Comparison of ENCODE assay signal across 22 cellular contexts in the genomic region with DNA sequence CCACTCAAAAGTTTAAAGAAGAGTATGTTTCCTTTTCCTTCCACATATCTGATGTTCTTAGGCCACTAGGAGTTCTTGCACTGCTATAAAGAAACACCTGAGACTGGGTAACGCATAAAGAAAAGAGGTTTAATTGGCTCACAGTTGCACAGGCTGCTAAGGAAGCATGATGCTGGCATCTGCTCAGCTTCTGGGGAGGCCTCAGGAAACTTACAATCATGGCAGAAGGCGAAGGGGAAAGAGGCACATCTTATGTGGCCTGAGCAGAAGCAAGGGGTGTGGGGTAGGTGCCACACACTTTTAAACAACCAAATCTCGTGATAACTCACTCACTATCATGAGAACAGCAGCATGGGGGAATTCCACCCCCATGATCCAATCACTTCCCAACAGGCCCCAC.
"Had no signal": no experiment of that assay in that cellular context is flagged by ENCODE, and none has a peak within 500 bp of the region (broad histone marks: within the 10 kb centered on the region; RNA-seq: fewer than 3 reads in every experiment).

No MANE protein-coding gene starts in this region.

- H3K9me3 ChIP-seq: Peyer's patch, SJCRH30 had no signal

- H3K27me3 ChIP-seq: Peyer's patch, SJCRH30 had no signal

- ATAC-seq: Right ventricle myocardium inferior, SK-N-SH treated with all-trans-retinoic acid at 6 μM for 48 hours had no signal

- H3K36me3 ChIP-seq: Peyer's patch, SJCRH30 had no signal

- H3K4me1 ChIP-seq: Peyer's patch had no signal

- H3K27ac ChIP-seq: KMS-11, PC-9, Peyer's patch, SJCRH30 had no signal

- DNase-seq: IMR-90, Kasumi-1, MM.1S, NCI-H1092 treated with DMSO at 0.1 percent for 48 hours, NCI-H1436, NCI-H187, NCI-H2029, NCI-H2081 treated with DMSO at 0.1 percent for 48 hours, NCI-H2171, NCI-H226, NCI-H446, NCI-H510A, NCI-H524 treated with DMSO at 0.1 percent for 48 hours, NCI-H774, OCI-M1, PC-9, Peyer's patch, SHP77 treated with DMSO at 0.1 percent for 48 hours, SJCRH30 had no signal

- H3K4me3 ChIP-seq: PC-9, Peyer's patch, SJCRH30 had no signal
